Comparison of ENCODE assay signal across 2 cellular contexts in the genomic region with DNA sequence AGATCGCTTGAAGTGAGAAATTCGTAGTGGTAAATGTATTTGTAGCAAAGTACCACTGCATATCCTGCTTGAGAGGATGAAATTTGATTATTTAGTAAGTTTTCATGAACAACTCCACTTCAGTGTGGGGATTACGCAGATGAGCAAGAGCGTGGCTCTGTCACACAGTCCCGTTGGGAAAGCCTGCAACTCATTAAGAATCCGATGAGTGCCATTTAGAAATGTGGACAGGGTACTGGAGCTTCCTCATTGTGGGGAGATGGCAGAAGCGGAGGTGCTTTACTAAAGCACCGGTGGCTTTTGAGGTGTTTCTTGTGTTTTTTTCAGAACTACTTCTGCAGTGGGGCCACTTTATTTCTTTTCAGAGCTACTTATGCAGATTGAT.
TF ChIP-seq lines count a peak whose summit lies in the region.

No MANE protein-coding gene starts in this region.

TF ChIP-seq in WTC11, 78 proteins besides CTCF, POLR2A, EP300 and RAD21:
- TF ChIP-seq, protein P1, sequence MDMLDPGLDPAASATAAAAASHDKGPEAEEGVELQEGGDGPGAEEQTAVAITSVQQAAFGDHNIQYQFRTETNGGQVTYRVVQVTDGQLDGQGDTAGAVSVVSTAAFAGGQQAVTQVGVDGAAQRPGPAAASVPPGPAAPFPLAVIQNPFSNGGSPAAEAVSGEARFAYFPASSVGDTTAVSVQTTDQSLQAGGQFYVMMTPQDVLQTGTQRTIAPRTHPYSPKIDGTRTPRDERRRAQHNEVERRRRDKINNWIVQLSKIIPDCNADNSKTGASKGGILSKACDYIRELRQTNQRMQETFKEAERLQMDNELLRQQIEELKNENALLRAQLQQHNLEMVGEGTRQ (CRISPR knock-in tag; IDR thresholded peaks at IDR 0.05): no peak
- TF ChIP-seq EMX1 (CRISPR knock-in tag; IDR thresholded peaks at IDR 0.05): no peak
- TF ChIP-seq, protein P2, sequence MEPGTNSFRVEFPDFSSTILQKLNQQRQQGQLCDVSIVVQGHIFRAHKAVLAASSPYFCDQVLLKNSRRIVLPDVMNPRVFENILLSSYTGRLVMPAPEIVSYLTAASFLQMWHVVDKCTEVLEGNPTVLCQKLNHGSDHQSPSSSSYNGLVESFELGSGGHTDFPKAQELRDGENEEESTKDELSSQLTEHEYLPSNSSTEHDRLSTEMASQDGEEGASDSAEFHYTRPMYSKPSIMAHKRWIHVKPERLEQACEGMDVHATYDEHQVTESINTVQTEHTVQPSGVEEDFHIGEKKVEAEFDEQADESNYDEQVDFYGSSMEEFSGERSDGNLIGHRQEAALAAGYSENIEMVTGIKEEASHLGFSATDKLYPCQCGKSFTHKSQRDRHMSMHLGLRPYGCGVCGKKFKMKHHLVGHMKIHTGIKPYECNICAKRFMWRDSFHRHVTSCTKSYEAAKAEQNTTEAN (CRISPR knock-in tag; IDR thresholded peaks at IDR 0.05): no peak
- no peak for TF ChIP-seq JAZF1 (CRISPR knock-in tag; IDR thresholded peaks at IDR 0.05)
- no peak for TF ChIP-seq ZNF138 (CRISPR knock-in tag; conservative IDR thresholded peaks at IDR 0.05)
- TF ChIP-seq, protein P3, sequence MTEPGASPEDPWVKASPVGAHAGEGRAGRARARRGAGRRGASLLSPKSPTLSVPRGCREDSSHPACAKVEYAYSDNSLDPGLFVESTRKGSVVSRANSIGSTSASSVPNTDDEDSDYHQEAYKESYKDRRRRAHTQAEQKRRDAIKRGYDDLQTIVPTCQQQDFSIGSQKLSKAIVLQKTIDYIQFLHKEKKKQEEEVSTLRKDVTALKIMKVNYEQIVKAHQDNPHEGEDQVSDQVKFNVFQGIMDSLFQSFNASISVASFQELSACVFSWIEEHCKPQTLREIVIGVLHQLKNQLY (CRISPR knock-in tag; IDR thresholded peaks at IDR 0.05): no peak
- no peak for TF ChIP-seq SP1 (CRISPR knock-in tag; conservative IDR thresholded peaks at IDR 0.05)
- TF ChIP-seq GABPB1 (CRISPR knock-in tag; IDR thresholded peaks at IDR 0.05): no peak
- TF ChIP-seq JUN (CRISPR knock-in tag; IDR thresholded peaks at IDR 0.05): no peak
- TF ChIP-seq GRHL2 (CRISPR knock-in tag; IDR thresholded peaks at IDR 0.05; ENCODE audit: insufficient replicate concordance, severe bottlenecking): no peak

TF ChIP-seq in HepG2, 621 proteins besides CTCF, POLR2A, EP300 and RAD21:
- TF ChIP-seq, protein P4, sequence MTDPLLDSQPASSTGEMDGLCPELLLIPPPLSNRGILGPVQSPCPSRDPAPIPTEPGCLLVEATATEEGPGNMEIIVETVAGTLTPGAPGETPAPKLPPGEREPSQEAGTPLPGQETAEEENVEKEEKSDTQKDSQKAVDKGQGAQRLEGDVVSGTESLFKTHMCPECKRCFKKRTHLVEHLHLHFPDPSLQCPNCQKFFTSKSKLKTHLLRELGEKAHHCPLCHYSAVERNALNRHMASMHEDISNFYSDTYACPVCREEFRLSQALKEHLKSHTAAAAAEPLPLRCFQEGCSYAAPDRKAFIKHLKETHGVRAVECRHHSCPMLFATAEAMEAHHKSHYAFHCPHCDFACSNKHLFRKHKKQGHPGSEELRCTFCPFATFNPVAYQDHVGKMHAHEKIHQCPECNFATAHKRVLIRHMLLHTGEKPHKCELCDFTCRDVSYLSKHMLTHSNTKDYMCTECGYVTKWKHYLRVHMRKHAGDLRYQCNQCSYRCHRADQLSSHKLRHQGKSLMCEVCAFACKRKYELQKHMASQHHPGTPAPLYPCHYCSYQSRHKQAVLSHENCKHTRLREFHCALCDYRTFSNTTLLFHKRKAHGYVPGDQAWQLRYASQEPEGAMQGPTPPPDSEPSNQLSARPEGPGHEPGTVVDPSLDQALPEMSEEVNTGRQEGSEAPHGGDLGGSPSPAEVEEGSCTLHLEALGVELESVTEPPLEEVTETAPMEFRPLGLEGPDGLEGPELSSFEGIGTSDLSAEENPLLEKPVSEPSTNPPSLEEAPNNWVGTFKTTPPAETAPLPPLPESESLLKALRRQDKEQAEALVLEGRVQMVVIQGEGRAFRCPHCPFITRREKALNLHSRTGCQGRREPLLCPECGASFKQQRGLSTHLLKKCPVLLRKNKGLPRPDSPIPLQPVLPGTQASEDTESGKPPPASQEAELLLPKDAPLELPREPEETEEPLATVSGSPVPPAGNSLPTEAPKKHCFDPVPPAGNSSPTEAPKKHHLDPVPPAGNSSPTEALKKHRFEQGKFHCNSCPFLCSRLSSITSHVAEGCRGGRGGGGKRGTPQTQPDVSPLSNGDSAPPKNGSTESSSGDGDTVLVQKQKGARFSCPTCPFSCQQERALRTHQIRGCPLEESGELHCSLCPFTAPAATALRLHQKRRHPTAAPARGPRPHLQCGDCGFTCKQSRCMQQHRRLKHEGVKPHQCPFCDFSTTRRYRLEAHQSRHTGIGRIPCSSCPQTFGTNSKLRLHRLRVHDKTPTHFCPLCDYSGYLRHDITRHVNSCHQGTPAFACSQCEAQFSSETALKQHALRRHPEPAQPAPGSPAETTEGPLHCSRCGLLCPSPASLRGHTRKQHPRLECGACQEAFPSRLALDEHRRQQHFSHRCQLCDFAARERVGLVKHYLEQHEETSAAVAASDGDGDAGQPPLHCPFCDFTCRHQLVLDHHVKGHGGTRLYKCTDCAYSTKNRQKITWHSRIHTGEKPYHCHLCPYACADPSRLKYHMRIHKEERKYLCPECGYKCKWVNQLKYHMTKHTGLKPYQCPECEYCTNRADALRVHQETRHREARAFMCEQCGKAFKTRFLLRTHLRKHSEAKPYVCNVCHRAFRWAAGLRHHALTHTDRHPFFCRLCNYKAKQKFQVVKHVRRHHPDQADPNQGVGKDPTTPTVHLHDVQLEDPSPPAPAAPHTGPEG (CRISPR knock-in tag; IDR thresholded peaks at IDR 0.05): 0 out of 2 replicates have a peak, but pooled peaks have one; percentile 43
- TF ChIP-seq, protein P5, sequence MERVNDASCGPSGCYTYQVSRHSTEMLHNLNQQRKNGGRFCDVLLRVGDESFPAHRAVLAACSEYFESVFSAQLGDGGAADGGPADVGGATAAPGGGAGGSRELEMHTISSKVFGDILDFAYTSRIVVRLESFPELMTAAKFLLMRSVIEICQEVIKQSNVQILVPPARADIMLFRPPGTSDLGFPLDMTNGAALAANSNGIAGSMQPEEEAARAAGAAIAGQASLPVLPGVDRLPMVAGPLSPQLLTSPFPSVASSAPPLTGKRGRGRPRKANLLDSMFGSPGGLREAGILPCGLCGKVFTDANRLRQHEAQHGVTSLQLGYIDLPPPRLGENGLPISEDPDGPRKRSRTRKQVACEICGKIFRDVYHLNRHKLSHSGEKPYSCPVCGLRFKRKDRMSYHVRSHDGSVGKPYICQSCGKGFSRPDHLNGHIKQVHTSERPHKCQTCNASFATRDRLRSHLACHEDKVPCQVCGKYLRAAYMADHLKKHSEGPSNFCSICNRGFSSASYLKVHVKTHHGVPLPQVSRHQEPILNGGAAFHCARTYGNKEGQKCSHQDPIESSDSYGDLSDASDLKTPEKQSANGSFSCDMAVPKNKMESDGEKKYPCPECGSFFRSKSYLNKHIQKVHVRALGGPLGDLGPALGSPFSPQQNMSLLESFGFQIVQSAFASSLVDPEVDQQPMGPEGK (CRISPR knock-in tag; IDR thresholded peaks at IDR 0.05): 0 out of 2 replicates have a peak, but pooled peaks have one; percentile 1
- TF ChIP-seq ZNF431 (CRISPR knock-in tag; IDR thresholded peaks at IDR 0.05; ENCODE audit: borderline replicate concordance, low read depth): no peak
- peak; percentile 39; the same call in 1 of the 2 replicates for TF ChIP-seq ZNF121 (CRISPR knock-in tag; IDR thresholded peaks at IDR 0.05)
- TF ChIP-seq PHF21A (CRISPR knock-in tag; IDR thresholded peaks at IDR 0.05): 0 out of 2 replicates have a peak, but pooled peaks have one; percentile 22
TF ChIP-seq in HepG2: peak in this region for 4.
